1 cellular context compared by ENCODE assay signal in genomic region chr17:40168262-40168832, GRCh38.
TF ChIP-seq lines count a peak whose summit lies in the region.

No MANE protein-coding gene starts in this region.

TF ChIP-seq in HepG2, 621 proteins besides CTCF, POLR2A, EP300 and RAD21 (continues in another document):
- TF ChIP-seq NFATC3 (CRISPR knock-in tag; IDR thresholded peaks at IDR 0.05): no peak
- no peak for TF ChIP-seq MLLT10 (CRISPR knock-in tag; IDR thresholded peaks at IDR 0.05)
- 0 out of 2 replicates have a peak, but pooled peaks have one; percentile 30 for TF ChIP-seq HNF1B (CRISPR knock-in tag; IDR thresholded peaks at IDR 0.05)
- no peak for TF ChIP-seq ZNF292 (CRISPR knock-in tag; IDR thresholded peaks at IDR 0.05; ENCODE audit: borderline replicate concordance, low read depth)
- TF ChIP-seq ZNF333 (CRISPR knock-in tag; IDR thresholded peaks at IDR 0.05; ENCODE audit: borderline replicate concordance): no peak
- TF ChIP-seq ZNF331 (CRISPR knock-in tag; IDR thresholded peaks at IDR 0.05): no peak
- no peak for TF ChIP-seq ZNF580 (CRISPR knock-in tag; IDR thresholded peaks at IDR 0.05; ENCODE audit: borderline replicate concordance, low read depth)
- TF ChIP-seq ARID4A (CRISPR knock-in tag; IDR thresholded peaks at IDR 0.05; ENCODE audit: borderline replicate concordance): peak; percentile 29; the same call in 1 of the 2 replicates
- peak; percentile 81; the same call in 1 of the 2 replicates for TF ChIP-seq ZNF362 (CRISPR knock-in tag; IDR thresholded peaks at IDR 0.05; ENCODE audit: borderline replicate concordance)
- 0 out of 2 replicates have a peak, but pooled peaks have one; percentile 5 for TF ChIP-seq ZKSCAN1 (IDR thresholded peaks at IDR 0.05; ENCODE audit: low read length)
- peak; percentile 40; the same call in 1 of the 2 replicates for TF ChIP-seq RXRB (CRISPR knock-in tag; IDR thresholded peaks at IDR 0.05; ENCODE audit: borderline replicate concordance)
- no peak for TF ChIP-seq ZNF644 (CRISPR knock-in tag; IDR thresholded peaks at IDR 0.05; ENCODE audit: low read depth)
- TF ChIP-seq ZNF274 (CRISPR knock-in tag; IDR thresholded peaks at IDR 0.05): 0 out of 2 replicates have a peak, but pooled peaks have one; percentile 33
- no peak for TF ChIP-seq KAT2B (IDR thresholded peaks at IDR 0.05; ENCODE audit: borderline replicate concordance, low read depth, low read length)
- TF ChIP-seq ZNF687 (CRISPR knock-in tag; IDR thresholded peaks at IDR 0.05): peak; percentile 44
- no peak for TF ChIP-seq AGO2 (optimal IDR thresholded peaks at IDR 0.05; ENCODE audit: low read depth, low read length)
- TF ChIP-seq ZNF280B (CRISPR knock-in tag; IDR thresholded peaks at IDR 0.05; ENCODE audit: borderline replicate concordance): no peak
- TF ChIP-seq ZNF33B (CRISPR knock-in tag; IDR thresholded peaks at IDR 0.05): 0 out of 2 replicates have a peak, but pooled peaks have one; percentile 59
- TF ChIP-seq ZNF18 (CRISPR knock-in tag; IDR thresholded peaks at IDR 0.05; ENCODE audit: insufficient replicate concordance): no peak
- 0 out of 2 replicates have a peak, but pooled peaks have one; percentile 27 for TF ChIP-seq ZNF891 (CRISPR knock-in tag; IDR thresholded peaks at IDR 0.05)
- no peak for TF ChIP-seq AKNA (CRISPR knock-in tag; IDR thresholded peaks at IDR 0.05; ENCODE audit: borderline replicate concordance)
- no peak for TF ChIP-seq ZNF670 (CRISPR knock-in tag; IDR thresholded peaks at IDR 0.05; ENCODE audit: borderline replicate concordance)
- 0 out of 2 replicates have a peak, but pooled peaks have one; percentile 34 for TF ChIP-seq MXD4 (CRISPR knock-in tag; IDR thresholded peaks at IDR 0.05)
- TF ChIP-seq ELF1 (CRISPR knock-in tag; IDR thresholded peaks at IDR 0.05): no peak
- no peak for TF ChIP-seq RNF2 (conservative IDR thresholded peaks at IDR 0.05; ENCODE audit: low read depth)
- peak; percentile 83 for TF ChIP-seq ARID3A (IDR thresholded peaks at IDR 0.05; ENCODE audit: low read depth, low read length)
- TF ChIP-seq SNAPC2 (CRISPR knock-in tag; IDR thresholded peaks at IDR 0.05): 0 out of 2 replicates have a peak, but pooled peaks have one; percentile 8
- no peak for TF ChIP-seq ZNF17 (CRISPR knock-in tag; IDR thresholded peaks at IDR 0.05)
- TF ChIP-seq ERF (CRISPR knock-in tag; IDR thresholded peaks at IDR 0.05): peak; percentile 52; the same call in 1 of the 2 replicates
